12 cellular contexts compared by ENCODE assay signal in the genomic region with DNA sequence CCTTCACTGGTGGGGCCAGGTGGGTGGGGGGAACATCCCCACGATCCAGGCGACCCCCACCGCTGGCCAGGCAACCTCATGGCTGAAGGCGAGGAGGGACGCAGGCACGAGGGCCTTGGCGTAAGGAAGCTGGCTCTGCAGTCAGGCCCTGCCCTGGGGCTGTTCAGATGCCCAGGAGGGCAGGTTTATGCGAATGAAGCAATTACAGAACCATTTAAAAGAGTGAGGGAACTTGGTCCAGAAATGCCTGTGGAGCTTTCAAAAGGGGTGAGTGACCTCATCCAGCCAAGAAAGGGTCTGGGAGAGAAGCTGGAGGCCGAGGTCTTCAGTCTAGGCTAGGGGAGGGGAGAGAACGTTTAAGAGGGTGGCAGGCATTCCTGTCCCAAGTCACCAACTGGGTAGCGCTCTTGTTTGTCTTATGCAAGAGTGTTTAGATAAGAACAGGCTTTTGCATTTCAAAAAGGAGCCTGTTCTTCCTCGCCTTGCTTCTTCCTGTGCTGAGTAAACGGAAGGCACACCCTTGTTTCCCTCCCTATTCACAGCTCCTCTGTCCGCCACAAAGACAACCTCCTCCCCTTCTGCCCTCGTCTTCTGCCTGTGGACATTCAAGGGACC.
DNase-seq lines count a peak whose midpoint lies in the region; ATAC-seq and TF ChIP-seq lines count a peak whose summit lies in the region.
"Had no signal": no experiment of that assay in that cellular context is flagged by ENCODE, and none has a peak within 500 bp of the region (broad histone marks: within the 10 kb centered on the region; RNA-seq: fewer than 3 reads in every experiment).

No MANE protein-coding gene starts in this region.

- peak; percentile 55 for ATAC-seq in CD8-positive, alpha-beta T cell
- ATAC-seq in activated naive CD8-positive, alpha-beta T cell treated with anti-CD3 and anti-CD28 coated beads, Interleukin-2, amount 50 U/mL, for 24 hours = no peak
- ATAC-seq in lung (ENCODE audit: insufficient read depth, low FRiP score) = no peak
- ATAC-seq in GM21447 (IDR thresholded peaks at IDR 0.05; ENCODE audit: unreplicated experiment) = no peak
- no peak for ATAC-seq in GM18907 (IDR thresholded peaks at IDR 0.05; ENCODE audit: unreplicated experiment)

- H3K27ac Mint-ChIP-seq in CD8-positive, alpha-beta T cell = peak overlapping the region; percentile 88
- peak overlapping the region; percentile 39 for H3K27ac Mint-ChIP-seq in activated naive CD8-positive, alpha-beta T cell treated with anti-CD3 and anti-CD28 coated beads, Interleukin-2, amount 50 U/mL, for 24 hours

- peaks cover 61% of the 10 kb centered on the region for H3K4me1 Mint-ChIP-seq in CD8-positive, alpha-beta T cell (ENCODE audit: low read depth)
- H3K4me1 Mint-ChIP-seq in activated naive CD8-positive, alpha-beta T cell treated with anti-CD3 and anti-CD28 coated beads, Interleukin-2, amount 50 U/mL, for 24 hours = peaks cover 19% of the 10 kb centered on the region

- 33 to 43% methylated on average over 15 of the region's 15 CpGs for WGBS in lung, 2 donors

- H3K36me3 ChIP-seq in CD8-positive, alpha-beta T cell (ENCODE audit: insufficient read depth, low read length) = no peaks in the 10 kb centered on the region
- no peaks in the 10 kb centered on the region for H3K36me3 ChIP-seq in lung (ENCODE audit: control insufficient read depth in 2 of 2, insufficient read depth in 2 of 2, low read length in 2 of 2)
- H3K36me3 ChIP-seq: brain microvascular endothelial cell had no signal

- peak overlapping the region; percentile 50 for H3K4me3 Mint-ChIP-seq in CD8-positive, alpha-beta T cell
- H3K4me3 Mint-ChIP-seq in activated naive CD8-positive, alpha-beta T cell treated with anti-CD3 and anti-CD28 coated beads, Interleukin-2, amount 50 U/mL, for 24 hours = no peak overlapping the region

- no peaks in the 10 kb centered on the region for H3K9me3 ChIP-seq in CD8-positive, alpha-beta T cell (ENCODE audit: low read length)
- no peaks in the 10 kb centered on the region for H3K9me3 ChIP-seq in lung (ENCODE audit: control insufficient read depth in 2 of 2, insufficient read depth in 1 of 2, low read length in 1 of 2)

- peak in 1 of 7 experiments; percentile 68 for DNase-seq in CD8-positive, alpha-beta T cell
- DNase-seq in LNCaP clone FGC (ENCODE audit: low read depth) = peak; percentile 34
- DNase-seq in activated naive CD8-positive, alpha-beta T cell treated with anti-CD3 and anti-CD28 coated beads, Interleukin-2, amount 50 U/mL, for 24 hours = no peak
- peak; percentile 34 for DNase-seq in lung (ENCODE audit: low spot score)
- no peak for DNase-seq in cortex of kidney (lab: John Stamatoyannopoulos, UW)
- DNase-seq in NK-92 (lab: John Stamatoyannopoulos, UW; ENCODE audit: unreplicated experiment) = no peak
- DNase-seq: activated CD4-positive, alpha-beta T cell treated with anti-CD3 and anti-CD28 coated beads, Interleukin-2, amount 50 U/mL, for 48 hours; brain microvascular endothelial cell; DMS79; GM23248 had no signal

- POLR2A ChIA-PET in CD8-positive, alpha-beta T cell (lab: Charles Lee) = no interaction called here

- H3K27me3 ChIP-seq in CD8-positive, alpha-beta T cell (ENCODE audit: insufficient read depth, low read length) = no peaks in the 10 kb centered on the region
- H3K27me3 ChIP-seq in lung (ENCODE audit: control insufficient read depth, insufficient read depth) = no peaks in the 10 kb centered on the region
- H3K27me3 ChIP-seq: brain microvascular endothelial cell had no signal

- intact Hi-C loops in CD8-positive, alpha-beta T cell (cut with DNase I, micrococcal nuclease) = no loop called here

- no peaks in the 10 kb centered on the region for H3K27me3 Mint-ChIP-seq in CD8-positive, alpha-beta T cell (ENCODE audit: low read depth)
- peaks cover 2% of the 10 kb centered on the region for H3K27me3 Mint-ChIP-seq in activated naive CD8-positive, alpha-beta T cell treated with anti-CD3 and anti-CD28 coated beads, Interleukin-2, amount 50 U/mL, for 24 hours

- TF ChIP-seq CTCF in CD8-positive, alpha-beta T cell (IDR thresholded peaks at IDR 0.05) = no peak
- TF ChIP-seq CTCF in LNCaP clone FGC (IDR thresholded peaks at IDR 0.05; ENCODE audit: control insufficient read depth, extremely low read depth, insufficient read depth) = no peak
- no peak for TF ChIP-seq CTCF in lung (IDR thresholded peaks at IDR 0.05; ENCODE audit: control extremely low read depth, extremely low read depth)

- no peaks in the 10 kb centered on the region for H3K36me3 Mint-ChIP-seq in CD8-positive, alpha-beta T cell
- no peaks in the 10 kb centered on the region for H3K36me3 Mint-ChIP-seq in activated naive CD8-positive, alpha-beta T cell treated with anti-CD3 and anti-CD28 coated beads, Interleukin-2, amount 50 U/mL, for 24 hours (ENCODE audit: low read depth)

- H3K9me3 Mint-ChIP-seq in CD8-positive, alpha-beta T cell = no peaks in the 10 kb centered on the region
- H3K9me3 Mint-ChIP-seq in activated naive CD8-positive, alpha-beta T cell treated with anti-CD3 and anti-CD28 coated beads, Interleukin-2, amount 50 U/mL, for 24 hours = no peaks in the 10 kb centered on the region

- peaks cover 24% of the 10 kb centered on the region for H3K4me1 ChIP-seq in CD8-positive, alpha-beta T cell (ENCODE audit: insufficient read depth, low read length)
- peaks cover 0 to 12% of the 10 kb centered on the region in 2 donors for H3K4me1 ChIP-seq in lung (ENCODE audit: control insufficient read depth in 2 of 2, insufficient read depth in 2 of 2, low read length in 2 of 2)

- H3K27ac ChIP-seq in CD8-positive, alpha-beta T cell (ENCODE audit: low read depth, low read length) = no peak overlapping the region
- H3K27ac ChIP-seq in lung (ENCODE audit: low read depth in 1 of 2, low read length in 1 of 2) = peak overlapping the region in 1 of 2 donors; percentile 79
- H3K27ac ChIP-seq: brain microvascular endothelial cell, GM23248 had no signal

- H3K4me3 ChIP-seq in CD8-positive, alpha-beta T cell (ENCODE audit: low read depth, low read length) = no peak overlapping the region
- H3K4me3 ChIP-seq in LNCaP clone FGC (ENCODE audit: low read depth, low read length) (no peak overlapping the region), lung (no peak overlapping the region)
- H3K4me3 ChIP-seq: GM23248 had no signal

- CTCF ChIA-PET in CD8-positive, alpha-beta T cell (lab: Charles Lee) = interaction anchor here (1.5 kb wide), 1 partner anchor 14 kb away, joined by 3 read pairs; no protein-coding TSS in a partner anchor

Comparison
In these comparisons a context has a peak if more than half of its experiments do, and no peak if none do; other contexts are left out.
1. DNase-seq: peak in LNCaP clone FGC (single experiment) and lung (single experiment); none in activated naive CD8-positive, alpha-beta T cell treated with anti-CD3 and anti-CD28 coated beads, Interleukin-2, amount 50 U/mL, for 24 hours (single experiment), cortex of kidney (single experiment) and NK-92 (single experiment).